30 cellular contexts compared by ENCODE assay signal in genomic region chr7:103991406-103991805, GRCh38. TPM values are rescaled to one million over a fixed set of nuclear protein-coding genes. Genes with fewer than 3 reads are reported as not detected.
"Had no signal": no experiment of that assay in that cellular context is flagged by ENCODE, and none has a peak within 500 bp of the region (broad histone marks: within the 10 kb centered on the region; RNA-seq: fewer than 3 reads in every experiment).

No MANE protein-coding gene starts in this region.

- H3K27ac ChIP-seq: neural progenitor cell, ovary, parathyroid adenoma, psoas muscle, skin epidermis, spleen, suprapubic skin, testis, tibial artery, transverse colon, upper lobe of right lung, uterus had no signal

- H3K79me2 ChIP-seq: parathyroid adenoma had no signal

- H3K9ac ChIP-seq: neural progenitor cell, parathyroid adenoma had no signal

- ATAC-seq: naive thymus-derived CD4-positive, alpha-beta T cell; natural killer cell; psoas muscle; right cardiac atrium; stimulated activated memory B cell treated with anti-CD40 and anti-IgM and Interleukin-4, amounts not matched to agents 10 μg/mL and 1 μg/mL and 100 μg/mL, for 72 hours; stimulated activated naive CD8-positive, alpha-beta T cell treated with anti-CD3 and anti-CD28 coated beads, Interleukin-15, amount 100 ng/mL, for 72 hours; upper lobe of right lung had no signal

- H2AFZ ChIP-seq: neural progenitor cell, parathyroid adenoma had no signal

- H3K4me2 ChIP-seq: neural progenitor cell, smooth muscle cell had no signal

- H3K4me1 ChIP-seq: parathyroid adenoma, psoas muscle, testis, uterus had no signal

- DNase-seq: naive thymus-derived CD4-positive, alpha-beta T cell; natural killer cell; nephron progenitor cell; occipital lobe; ovary; posterior cingulate gyrus; psoas muscle; right cardiac atrium; spleen; stimulated activated CD4-positive, alpha-beta T cell treated with anti-CD3 and anti-CD28 coated beads, Interleukin-12 subunit alpha, Interleukin-12 subunit beta, amount 100 ng/mL, for 4 hours; stimulated activated CD4-positive, alpha-beta T cell treated with anti-CD3 and anti-CD28 coated beads, Interleukin-1b, Interleukin-23, amount 100 ng/mL, for 48 hours; stimulated activated CD4-positive, alpha-beta T cell treated with anti-CD3 and anti-CD28 coated beads, Interleukin-4, amount 100 ng/mL, for 1 hour; stimulated activated CD4-positive, alpha-beta T cell treated with anti-CD3 and anti-CD28 coated beads, Interleukin-4, amount 100 ng/mL, for 4 hours; stimulated activated CD8-positive, alpha-beta memory T cell treated with anti-CD3 and anti-CD28 coated beads, Interleukin-4, amount 100 ng/mL, for 48 hours; stimulated activated naive CD4-positive, alpha-beta T cell; stimulated activated naive CD8-positive, alpha-beta T cell treated with anti-CD3 and anti-CD28 coated beads, Interleukin-15, amount 100 ng/mL, for 72 hours; stimulated activated naive CD8-positive, alpha-beta T cell treated with anti-CD3 and anti-CD28 coated beads, Interleukin-15, Interleukin-2, amounts not matched to agents 100 U/mL and 50 U/mL, for 24 hours; testis; tibial artery; transverse colon; upper lobe of right lung; uterus had no signal

- H3K27me3 ChIP-seq: ovary, testis had no signal

- H3K9me3 ChIP-seq: ovary, psoas muscle, spleen, suprapubic skin, testis, tibial artery, transverse colon, upper lobe of right lung, uterus had no signal

- H3K4me3 ChIP-seq: neural progenitor cell, ovary, psoas muscle, skin epidermis, suprapubic skin, testis, tibial artery, transverse colon, upper lobe of right lung, uterus had no signal

- H3K4me3 Mint-ChIP-seq: natural killer cell; stimulated activated memory B cell treated with anti-CD40 and anti-IgM and Interleukin-4, amounts not matched to agents 10 μg/mL and 1 μg/mL and 100 μg/mL, for 72 hours; stimulated activated naive CD8-positive, alpha-beta T cell treated with anti-CD3 and anti-CD28 coated beads, Interleukin-15, amount 100 ng/mL, for 72 hours had no signal

- H3K9me3 Mint-ChIP-seq: natural killer cell; nephron progenitor cell; neural progenitor cell; stimulated activated memory B cell treated with anti-CD40 and anti-IgM and Interleukin-4, amounts not matched to agents 10 μg/mL and 1 μg/mL and 100 μg/mL, for 72 hours; stimulated activated naive CD8-positive, alpha-beta T cell treated with anti-CD3 and anti-CD28 coated beads, Interleukin-15, amount 100 ng/mL, for 72 hours; type B pancreatic cell had no signal

- H3K27ac Mint-ChIP-seq: naive thymus-derived CD4-positive, alpha-beta T cell; natural killer cell; nephron progenitor cell; neural progenitor cell; progenitor cell of endocrine pancreas; stimulated activated memory B cell treated with anti-CD40 and anti-IgM and Interleukin-4, amounts not matched to agents 10 μg/mL and 1 μg/mL and 100 μg/mL, for 72 hours; stimulated activated naive CD8-positive, alpha-beta T cell treated with anti-CD3 and anti-CD28 coated beads, Interleukin-15, amount 100 ng/mL, for 72 hours; type B pancreatic cell had no signal

- H3K36me3 Mint-ChIP-seq: natural killer cell; neural progenitor cell; stimulated activated memory B cell treated with anti-CD40 and anti-IgM and Interleukin-4, amounts not matched to agents 10 μg/mL and 1 μg/mL and 100 μg/mL, for 72 hours; type B pancreatic cell had no signal

- H3K36me3 ChIP-seq: neural progenitor cell, ovary, spleen, suprapubic skin, tibial artery, transverse colon, upper lobe of right lung, uterus had no signal

RNA-seq across cellular contexts. Expression of gene RELN, which starts 1.9 kb away (rescaled TPM):
- total RNA-seq: naive thymus-derived CD4-positive, alpha-beta T cell; natural killer cell had no signal
- polyA plus RNA-seq: naive thymus-derived CD4-positive, alpha-beta T cell; smooth muscle cell had no signal
